Comparison of ENCODE assay signal across 8 cellular contexts in the genomic region with DNA sequence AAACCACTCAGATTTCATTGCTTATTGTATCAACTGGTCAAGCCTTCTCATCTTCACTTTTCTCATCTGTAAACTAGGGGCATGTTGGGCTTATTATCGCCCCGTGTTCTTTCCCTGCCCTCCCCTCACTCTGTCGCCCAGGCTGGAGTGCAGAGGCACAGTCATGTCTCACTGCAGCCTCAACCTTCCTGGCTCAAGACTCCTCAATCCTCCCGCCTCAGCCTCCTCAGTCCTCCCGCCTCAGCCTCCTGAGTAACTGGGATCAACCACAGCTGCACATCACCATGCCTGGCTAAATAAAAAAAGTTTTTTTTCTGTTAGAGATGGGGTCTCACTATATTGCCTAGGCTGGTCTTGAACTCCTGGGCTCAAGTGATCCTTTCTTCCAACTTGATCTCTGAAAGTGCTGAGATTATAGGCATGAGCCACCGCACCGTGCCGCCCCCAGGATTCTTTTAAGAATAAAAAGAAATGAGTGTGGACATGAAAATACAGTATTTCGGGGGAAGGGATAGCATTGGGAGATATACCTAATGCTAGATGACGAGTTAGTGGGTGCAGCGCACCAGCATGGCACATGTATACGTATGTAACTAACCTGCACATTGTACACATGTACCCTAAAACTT. TPM values are rescaled to one million over a fixed set of nuclear protein-coding genes. Genes with fewer than 3 reads are reported as not detected.
DNase-seq lines count a peak whose midpoint lies in the region; ATAC-seq, FAIRE-seq and TF ChIP-seq lines count a peak whose summit lies in the region.

No MANE protein-coding gene starts in this region.

- peak overlapping the region; percentile 83 for H3K4me2 ChIP-seq in fibroblast of lung (ENCODE audit: extremely low read depth, insufficient read depth, low read length)

- CTCF ChIA-PET in T-cell (lab: Charles Lee) = interaction anchor here in 1 of 2 donors (0.6 kb wide), 1 partner anchor 19 kb away, joined by 3 read pairs; no protein-coding TSS in a partner anchor

- intact Hi-C loops in gastrocnemius medialis (cut with DNase I; ENCODE audit: low total_unique reads) = loop anchor here (5.0 kb wide), 2 partner anchors 63 to 1508 kb away; partner anchors contain the start of gene RACK1

- FAIRE-seq in H54 (lab: Jason Lieb, UNC) = no peak

- H3K4me3 Mint-ChIP-seq in T-cell = peak overlapping the region; percentile 91 to 95 (median 94)

- H3K4me1 ChIP-seq in fibroblast of lung (ENCODE audit: control insufficient read depth, extremely low read depth, insufficient read depth, low read length) (peaks cover 3% of the 10 kb centered on the region), gastrocnemius medialis (peaks cover 40 to 48% of the 10 kb centered on the region in 2 donors)

- H3K36me3 ChIP-seq in fibroblast of lung (ENCODE audit: control insufficient read depth, insufficient read depth, low read length) = peaks cover 5% of the 10 kb centered on the region
- peaks cover 0 to 16% of the 10 kb centered on the region in 2 donors for H3K36me3 ChIP-seq in gastrocnemius medialis

- H3K4me3 ChIP-seq in GM12865 (ENCODE audit: low read depth, low read length) = peak overlapping the region; percentile 98
- peak overlapping the region; percentile 77 to 91 (median 80) for H3K4me3 ChIP-seq in fibroblast of lung (replicated peaks in 1 of 4; ENCODE audit: control extremely low read depth in 1 of 4, insufficient read depth in 1 of 4, low read depth in 3 of 4, low read length in 4 of 4)
- H3K4me3 ChIP-seq in gastrocnemius medialis = peak overlapping the region in 3 of 4 donors; percentile 59 to 86 (median 75)

- TF ChIP-seq POLR2A in gastrocnemius medialis (IDR thresholded peaks at IDR 0.05) = no peak
- TF ChIP-seq POLR2A in H54 (IDR thresholded peaks at IDR 0.05; ENCODE audit: low read depth, low read length) = no peak

- POLR2A ChIA-PET in T-cell (lab: Charles Lee) = interaction anchor here (0.7 to 0.8 kb wide), 2 partner anchors 9 to 25 kb away, joined by 3 to 7 read pairs; no protein-coding TSS in a partner anchor

- DNase-seq in GM12865 (ENCODE audit: low read depth) (no peak), T-cell (no peak), fibroblast of lung (ENCODE audit: low read depth in 2 of 2) (no peak), gastrocnemius medialis (no peak), NCI-H69 (lab: John Stamatoyannopoulos, UW) (no peak), H54 (ENCODE audit: insufficient read length, low spot score) (no peak)

- no peaks in the 10 kb centered on the region for H3K9me3 Mint-ChIP-seq in T-cell

- H3K27me3 ChIP-seq in fibroblast of lung (ENCODE audit: control insufficient read depth, insufficient read depth, low read length) = no peaks in the 10 kb centered on the region
- H3K27me3 ChIP-seq in gastrocnemius medialis = no peaks in the 10 kb centered on the region

- no peaks in the 10 kb centered on the region for H4K20me1 ChIP-seq in fibroblast of lung (ENCODE audit: control insufficient read depth, extremely low read depth, insufficient read depth, low read length)

- H2AFZ ChIP-seq in fibroblast of lung (ENCODE audit: low read length) = no peak overlapping the region

- no peaks in the 10 kb centered on the region for H3K27me3 Mint-ChIP-seq in T-cell

- H3K9ac ChIP-seq in fibroblast of lung (ENCODE audit: insufficient read depth, low read length) = no peak overlapping the region

- no peak for TF ChIP-seq CTCF in GM12865 (IDR thresholded peaks at IDR 0.05; ENCODE audit: insufficient read depth, low read depth, low read length, missing control alignments)
- no peak for TF ChIP-seq CTCF in fibroblast of lung (conservative IDR thresholded peaks at IDR 0.05 in 1 of 2, IDR thresholded peaks at IDR 0.05 in 1 of 2; ENCODE audit: low read depth in 1 of 2, low read length in 2 of 2)
- no peak for TF ChIP-seq CTCF in gastrocnemius medialis (IDR thresholded peaks at IDR 0.05 in 4 of 5, conservative IDR thresholded peaks at IDR 0.05 in 1 of 5)

- H3K9me3 ChIP-seq in fibroblast of lung (ENCODE audit: control insufficient read depth, insufficient read depth, low read depth, low read length) (no peaks in the 10 kb centered on the region), gastrocnemius medialis (no peaks in the 10 kb centered on the region)

- H3K36me3 Mint-ChIP-seq in T-cell = peaks cover 20% of the 10 kb centered on the region

- peak overlapping the region; percentile 65 to 93 for H3K27ac Mint-ChIP-seq in T-cell

- peaks cover 53 to 65% (median 59%) of the 10 kb centered on the region in 3 donors for H3K4me1 Mint-ChIP-seq in T-cell

- H3K79me2 ChIP-seq in fibroblast of lung (ENCODE audit: control insufficient read depth, insufficient read depth, low read length) = peaks cover 67% of the 10 kb centered on the region

- in situ Hi-C loops in gastrocnemius medialis (cut with MboI; ENCODE audit: low sequenced_read_pairs in 4 of 4) = no loop called here

- ATAC-seq in T-cell (replicated peaks in 1 of 4) (no peak), gastrocnemius medialis (no peak), HG03520 (IDR thresholded peaks at IDR 0.05; ENCODE audit: unreplicated experiment) (no peak), GM21381 (IDR thresholded peaks at IDR 0.05; ENCODE audit: unreplicated experiment) (no peak)

- H3K27ac ChIP-seq in fibroblast of lung (ENCODE audit: insufficient read depth, low read length) = no peak overlapping the region
- peak overlapping the region; percentile 79 to 97 (median 92) for H3K27ac ChIP-seq in gastrocnemius medialis

RNA-seq across cellular contexts. Expression of gene MAML1, which starts 2.0 kb away (rescaled TPM):
- total RNA-seq in T-cell (10 to 100 TPM; 31.3 to 56.4 (median 50.6) TPM), fibroblast of lung (5.1 and 6.4 TPM in 2 replicates), gastrocnemius medialis (10 to 100 TPM; 14.4 to 16.3 (median 15.1) TPM)
- 7.3 and 7.5 TPM in 2 replicates for polyA plus RNA-seq in fibroblast of lung
- polyA plus RNA-seq in fibroblast of lung (2012) = 11.7 and 14.3 TPM in 2 replicates
- 46.3 and 50.6 TPM in 2 replicates for polyA minus RNA-seq in fibroblast of lung (ENCODE audit: low replicate concordance)

RNA-seq across cellular contexts. Expression of gene CANX, which starts 35.9 kb away (rescaled TPM):
- total RNA-seq in T-cell (100 to 1,000 TPM; 205 to 306 (median 262) TPM), fibroblast of lung (518 and 589 TPM in 2 replicates), gastrocnemius medialis (100 to 1,000 TPM; 141 to 306 (median 275) TPM)
- polyA plus RNA-seq in fibroblast of lung = 560 and 722 TPM in 2 replicates
- polyA plus RNA-seq in fibroblast of lung (2012) = 568 and 794 TPM in 2 replicates
- polyA minus RNA-seq in fibroblast of lung (ENCODE audit: low replicate concordance) = 1,041 and 1,496 TPM in 2 replicates

RNA-seq across cellular contexts. Expression of gene CBY3, which starts 53.8 kb away (rescaled TPM):
- total RNA-seq in T-cell (under 1 TPM in 3 of 5 donors, not detected in 2; 0.50 to 0.66 (median 0.57) TPM), fibroblast of lung (not detected in 2 replicates), gastrocnemius medialis (not detected)
- not detected in 2 replicates for polyA plus RNA-seq in fibroblast of lung
- polyA plus RNA-seq in fibroblast of lung (2012) = 0.17 TPM in 1 of 2 replicates, not detected in the other
- not detected in 2 replicates for polyA minus RNA-seq in fibroblast of lung (ENCODE audit: low replicate concordance)

RNA-seq across cellular contexts. Expression of gene LTC4S, which starts 59.1 kb away (rescaled TPM):
- total RNA-seq in T-cell (10 to 100 TPM in 1 of 5 donors, 1 to 10 TPM in 4; 3.6 to 12.6 (median 8.1) TPM), fibroblast of lung (0.83 and 4.1 TPM in 2 replicates), gastrocnemius medialis (10 to 100 TPM in 1 of 4 donors, 1 to 10 TPM in 3; 1.7 to 12.6 (median 5.6) TPM)
- polyA plus RNA-seq in fibroblast of lung = 0.32 and 0.78 TPM in 2 replicates
- 1.1 and 2.4 TPM in 2 replicates for polyA plus RNA-seq in fibroblast of lung (2012)
- polyA minus RNA-seq in fibroblast of lung (ENCODE audit: low replicate concordance) = not detected in 2 replicates
